ENCODE assay signal across 24 cellular contexts in genomic region chr4:2953496-2953895, GRCh38. TPM values are rescaled to one million over a fixed set of nuclear protein-coding genes. Genes with fewer than 3 reads are reported as not detected.
DNase-seq lines count a peak whose midpoint lies in the region; ATAC-seq, FAIRE-seq and TF ChIP-seq lines count a peak whose summit lies in the region.
"Had no signal": no experiment of that assay in that cellular context is flagged by ENCODE, and none has a peak within 500 bp of the region (broad histone marks: within the 10 kb centered on the region; RNA-seq: fewer than 3 reads in every experiment).

No MANE protein-coding gene starts in this region.

- TF ChIP-seq CTCF in GM12878 (IDR thresholded peaks at IDR 0.05 in 2 of 3, conservative IDR thresholded peaks at IDR 0.05 in 1 of 3; ENCODE audit: control insufficient read depth in 2 of 3, extremely low read depth in 1 of 3, insufficient read depth in 1 of 3, low read depth in 3 of 3, low read length in 3 of 3) (no peak), psoas muscle (IDR thresholded peaks at IDR 0.05) (no peak), foreskin fibroblast (IDR thresholded peaks at IDR 0.05; ENCODE audit: low read depth, low read length) (no peak)

- no peak for TF ChIP-seq EP300 in GM12878 (IDR thresholded peaks at IDR 0.05; ENCODE audit: borderline replicate concordance in 1 of 2, control insufficient read depth in 1 of 2, low read depth in 2 of 2, low read length in 2 of 2)

- no peaks in the 10 kb centered on the region for H3K27me3 Mint-ChIP-seq in activated naive CD4-positive, alpha-beta T cell treated with anti-CD3 and anti-CD28 coated beads, Interleukin-2, amount 50 U/mL, for 24 hours
- no peaks in the 10 kb centered on the region for H3K27me3 Mint-ChIP-seq in T-helper 17 cell

- in situ Hi-C loops in GM12878 (cut with MboI) = no loop called here

- no peak overlapping the region for H3K23ac ChIP-seq in trophoblast cell (ENCODE audit: low read length)

- CTCF ChIA-PET in GM12878 (lab: Yijun Ruan, JAX) = interaction anchor here (0.5 to 3.9 kb wide), 20 partner anchors 9 to 418 kb away, joined by 3 to 62 read pairs (median 4); partner anchors contain the start of genes GRK4, NOP14 and TNIP2

- H3K27ac ChIP-seq in GM12878 (ENCODE audit: control insufficient read depth, insufficient read depth) = peak overlapping the region; percentile 78
- no peak overlapping the region for H3K27ac ChIP-seq in trophoblast cell (ENCODE audit: low read depth, low read length)
- H3K27ac ChIP-seq in psoas muscle = no peak overlapping the region
- H3K27ac ChIP-seq: esophagus squamous epithelium, prostate gland had no signal

- H3K14ac ChIP-seq in trophoblast cell (ENCODE audit: low read length) = no peak overlapping the region

- no peak for TF ChIP-seq RAD21 in GM12878 (IDR thresholded peaks at IDR 0.05; ENCODE audit: insufficient read depth, low read depth, low read length)

- no peak for ATAC-seq in T-helper 17 cell
- no peak for ATAC-seq in GM12878
- no peak for ATAC-seq in GM21526 (IDR thresholded peaks at IDR 0.05; ENCODE audit: low FRiP score, unreplicated experiment)
- ATAC-seq in psoas muscle = no peak

- no peak for DNase-seq in activated naive CD4-positive, alpha-beta T cell treated with Interleukin-2 at 50 U/mL for 16 hours
- DNase-seq in T-helper 17 cell (no peak), GM12878 (ENCODE audit: low read depth, low spot score) (no peak), trophoblast cell (no peak), psoas muscle (no peak), foreskin fibroblast (no peak)
- DNase-seq: activated CD4-positive, alpha-beta T cell treated with anti-CD3 and anti-CD28 coated beads, Interleukin-2, amount 50 U/mL, for 48 hours; activated effector memory CD4-positive, alpha-beta T cell treated with Interleukin-2 at 50 U/mL for 16 hours; DMS79; esophagus squamous epithelium; midbrain; MM.1S; NCI-H1436; NCI-H2171 treated with DMSO at 0.1 percent for 48 hours; NCI-H526 treated with DMSO at 0.1 percent for 48 hours; stimulated activated CD4-positive, alpha-beta T cell treated with anti-CD3 and anti-CD28 coated beads, Interleukin-2, amount 100 ng/mL, for 24 hours; upper lobe of left lung had no signal

- H3K4me3 ChIP-seq in GM12878 (no peak overlapping the region), trophoblast cell (ENCODE audit: low read depth, low read length) (no peak overlapping the region), psoas muscle (no peak overlapping the region), foreskin fibroblast (ENCODE audit: low read depth in 1 of 2, low read length in 2 of 2) (no peak overlapping the region)
- H3K4me3 ChIP-seq: esophagus squamous epithelium, K562, prostate gland, skin epidermis, upper lobe of left lung had no signal

- POLR2A ChIA-PET in GM12878 (lab: Charles Lee) = interaction anchor here (0.6 to 1.9 kb wide), 7 partner anchors 9 to 551 kb away, joined by 3 to 20 read pairs (median 4); no protein-coding TSS in a partner anchor

- H3K4me1 ChIP-seq in GM12878 (ENCODE audit: control insufficient read depth, insufficient read depth, low read length) (peaks cover 32% of the 10 kb centered on the region), trophoblast cell (ENCODE audit: control insufficient read depth in 1 of 2, insufficient read depth in 2 of 2, low read length in 2 of 2) (peaks cover 0 to 2% of the 10 kb centered on the region in 2 experiments), psoas muscle (peaks cover 11% of the 10 kb centered on the region)
- H3K4me1 ChIP-seq: esophagus squamous epithelium, prostate gland had no signal

- H4K8ac ChIP-seq in trophoblast cell (ENCODE audit: low read depth, low read length) = no peak overlapping the region

- H2BK120ac ChIP-seq in trophoblast cell (ENCODE audit: insufficient read depth, low read length, poor library complexity) = no peak overlapping the region

- H3K4me2 ChIP-seq in GM12878 (ENCODE audit: control insufficient read depth, insufficient read depth) (no peak overlapping the region), trophoblast cell (ENCODE audit: low read length) (no peak overlapping the region)

- H3K9ac ChIP-seq in GM12878 (ENCODE audit: control insufficient read depth, insufficient read depth, low read length) = no peak overlapping the region
- H3K9ac ChIP-seq in trophoblast cell (ENCODE audit: low read length) = peak overlapping the region; percentile 23

- 75% methylated on average over 6 of the region's 6 CpGs for WGBS in GM12878 (ENCODE audit: insufficient coverage, insufficient replicate concordance, low lambda C conversion rate, missing lambda C conversion rate)
- no CpG with 5 or more reads among the region's 6 CpGs for WGBS in trophoblast cell (ENCODE audit: extremely low coverage, insufficient coverage, insufficient read length)
- 48 to 65% (median 61%) methylated on average over 6 of the region's 6 CpGs for WGBS in psoas muscle, 3 donors

- H2AFZ ChIP-seq in GM12878 (ENCODE audit: control insufficient read depth, low read depth, low read length) (no peak overlapping the region), trophoblast cell (ENCODE audit: insufficient read depth, low read length, poor library complexity) (no peak overlapping the region)

- no peak for FAIRE-seq in GM12878 (lab: Jason Lieb, UNC)
- FAIRE-seq: astrocyte, K562 had no signal

- peak overlapping the region; percentile 82 for H3K4me3 Mint-ChIP-seq in activated naive CD4-positive, alpha-beta T cell treated with anti-CD3 and anti-CD28 coated beads, Interleukin-2, amount 50 U/mL, for 24 hours
- H3K4me3 Mint-ChIP-seq in T-helper 17 cell = peak overlapping the region; percentile 49
- H3K4me3 Mint-ChIP-seq: neural crest cell had no signal

- no peak overlapping the region for H4K12ac ChIP-seq in trophoblast cell (ENCODE audit: low read depth, low read length)

- H2BK12ac ChIP-seq in trophoblast cell (ENCODE audit: low read length) = no peak overlapping the region

- H3K79me1 ChIP-seq in trophoblast cell (ENCODE audit: low read length) = no peaks in the 10 kb centered on the region

- H3K27me3 ChIP-seq in GM12878 (replicated peaks in 1 of 2; ENCODE audit: control insufficient read depth in 2 of 2, insufficient read depth in 2 of 2, low read length in 1 of 2) (no peaks in the 10 kb centered on the region), trophoblast cell (ENCODE audit: insufficient read depth, low read length) (no peaks in the 10 kb centered on the region), psoas muscle (ENCODE audit: insufficient read depth in 3 of 3, low read length in 2 of 3) (no peaks in the 10 kb centered on the region)
- H3K27me3 ChIP-seq: esophagus squamous epithelium, upper lobe of left lung had no signal

- H3K18ac ChIP-seq in trophoblast cell (ENCODE audit: low read length) = no peak overlapping the region

- RAD21 ChIA-PET in GM12878 (lab: Charles Lee; ENCODE audit: unreplicated experiment) = interaction anchor here (0.6 to 2.4 kb wide), 11 partner anchors 9 to 734 kb away, joined by 3 to 52 read pairs (median 5); partner anchors contain the start of genes GRK4 and NOP14

- intact Hi-C loops in GM12878 (cut with micrococcal nuclease; ENCODE audit: unreplicated experiment) (no loop called here), psoas muscle (cut with DNase I) (no loop called here)

- no peaks in the 10 kb centered on the region for H3K9me3 Mint-ChIP-seq in activated naive CD4-positive, alpha-beta T cell treated with anti-CD3 and anti-CD28 coated beads, Interleukin-2, amount 50 U/mL, for 24 hours
- H3K9me3 Mint-ChIP-seq: neural crest cell had no signal

- H2AK5ac ChIP-seq in trophoblast cell (ENCODE audit: low read length) = no peak overlapping the region

- H3K4ac ChIP-seq in trophoblast cell (ENCODE audit: low read depth, low read length) = no peak overlapping the region

- H3K36me3 ChIP-seq in GM12878 (ENCODE audit: control insufficient read depth in 2 of 2, insufficient read depth in 2 of 2, low read length in 1 of 2) (peaks cover 34 to 56% of the 10 kb centered on the region in 2 experiments), trophoblast cell (ENCODE audit: control insufficient read depth in 1 of 2, insufficient read depth in 2 of 2, low read length in 2 of 2) (peaks cover 55 to 62% of the 10 kb centered on the region in 2 experiments), psoas muscle (ENCODE audit: insufficient read depth in 1 of 2, low read depth in 1 of 2) (peaks cover 16 to 91% of the 10 kb centered on the region in 2 donors)

- H3K79me2 ChIP-seq in GM12878 (ENCODE audit: control insufficient read depth, insufficient read depth, low read length) = peaks cover 31% of the 10 kb centered on the region
- H3K79me2 ChIP-seq in trophoblast cell (ENCODE audit: control insufficient read depth, insufficient read depth, low read length, poor library complexity) = no peaks in the 10 kb centered on the region

- peaks cover 25% of the 10 kb centered on the region for H3K36me3 Mint-ChIP-seq in activated naive CD4-positive, alpha-beta T cell treated with anti-CD3 and anti-CD28 coated beads, Interleukin-2, amount 50 U/mL, for 24 hours
- H3K36me3 Mint-ChIP-seq in T-helper 17 cell (ENCODE audit: low read depth) = peaks cover 14% of the 10 kb centered on the region

- no TSS peak for BruUV-seq in GM12878 (replicated peaks; lab: Mats Ljungman, UMichigan)

- TF ChIP-seq POLR2A in GM12878 (IDR thresholded peaks at IDR 0.05; ENCODE audit: low read depth, low read length) = no peak

- H4K20me1 ChIP-seq in GM12878 (ENCODE audit: control insufficient read depth, insufficient read depth) = peaks cover 2% of the 10 kb centered on the region; the same call in 1 of the 2 replicates

- H4K91ac ChIP-seq in trophoblast cell (ENCODE audit: low read depth, low read length) = no peak overlapping the region

- peaks cover 54% of the 10 kb centered on the region for H3K4me1 Mint-ChIP-seq in activated naive CD4-positive, alpha-beta T cell treated with anti-CD3 and anti-CD28 coated beads, Interleukin-2, amount 50 U/mL, for 24 hours
- H3K4me1 Mint-ChIP-seq in T-helper 17 cell = peaks cover 25% of the 10 kb centered on the region

- peak overlapping the region; percentile 97 for H3K27ac Mint-ChIP-seq in activated naive CD4-positive, alpha-beta T cell treated with anti-CD3 and anti-CD28 coated beads, Interleukin-2, amount 50 U/mL, for 24 hours
- peak overlapping the region; percentile 91 for H3K27ac Mint-ChIP-seq in T-helper 17 cell

- SMC1A ChIA-PET in GM12878 (lab: Charles Lee; ENCODE audit: uncharacterized antibody, unreplicated experiment) = interaction anchor here (1.0 to 9.4 kb wide), 15 partner anchors 9 to 208 kb away, joined by 3 to 65 read pairs (median 4); no protein-coding TSS in a partner anchor

- H3K9me3 ChIP-seq in T-helper 17 cell (ENCODE audit: control insufficient read depth, low read length, poor library complexity, severe bottlenecking) = no peaks in the 10 kb centered on the region
- no peaks in the 10 kb centered on the region; the same call in 2 of the 3 replicates for H3K9me3 ChIP-seq in GM12878 (replicated peaks; ENCODE audit: control insufficient read depth, insufficient read depth, low read length)
- H3K9me3 ChIP-seq in trophoblast cell (ENCODE audit: insufficient read depth, low read depth, low read length) = peaks cover 5% of the 10 kb centered on the region
- H3K9me3 ChIP-seq in psoas muscle = no peaks in the 10 kb centered on the region
- H3K9me3 ChIP-seq: esophagus squamous epithelium, prostate gland, upper lobe of left lung had no signal

- no peak overlapping the region for H2BK5ac ChIP-seq in trophoblast cell (ENCODE audit: low read depth, low read length, poor library complexity)

RNA-seq across cellular contexts. Expression of gene NOP14, which starts 9.7 kb away (rescaled TPM):
- total RNA-seq in T-helper 17 cell (10 to 100 TPM; 32.8 to 34.0 TPM), GM12878 (2014; rRNA removed) (40.3 and 42.1 TPM in 2 replicates), GM12878 (2014; rRNA removed; fragmentation: Illumina TruSeq; extraction: Trizol) (52.5 and 57.3 TPM in 2 replicates), GM12878 (2021) (74.3 and 80.6 TPM in 2 replicates), psoas muscle (10 to 100 TPM; 28.0 to 45.1 (median 43.9) TPM)
- total RNA-seq in GM12878 (2013; cell fraction: nucleolus; rRNA removed) = 30.0 and 34.7 TPM in 2 replicates
- polyA plus RNA-seq in GM12878 (2011; ENCODE audit: low read depth) = 26.2 TPM
- polyA plus RNA-seq in GM12878 (2011; rRNA removed) (17.2 and 18.8 TPM in 2 replicates), GM12878 (2014; fragmentation: Illumina TruSeq; extraction: Trizol) (64.9 and 65.2 TPM in 2 replicates), GM12878 (2014; fragmentation: Nextera tagmentation; extraction: Ambion mirVana) (10 to 100 TPM; 13.8 to 24.7 TPM), GM12878 (2014; rRNA removed) (31.6 and 36.4 TPM in 2 replicates), GM12878 (2016; fragmentation: Nextera tagmentation; extraction: Ambion mirVana) (10 to 100 TPM; 74.5 to 76.6 TPM), psoas muscle (10 to 100 TPM; 24.7 to 48.1 (median 45.0) TPM)
- 13.0 and 14.4 TPM in 2 replicates for polyA plus RNA-seq in GM12878 (2011; cell fraction: cytosol; rRNA removed)
- polyA plus RNA-seq in GM12878 (2011; cell fraction: nucleus; rRNA removed) = 20.7 and 30.4 TPM in 2 replicates
- 33.0 and 35.7 TPM in 2 replicates for polyA plus RNA-seq in GM12878 (2012)
- 14.1 and 15.1 TPM in 2 replicates for polyA minus RNA-seq in GM12878 (2011; rRNA and poly(A)+ RNA removed)
- 15.6 and 17.3 TPM in 2 replicates for polyA minus RNA-seq in GM12878 (2011; cell fraction: cytosol; rRNA and poly(A)+ RNA removed)
- 6.8 and 11.3 TPM in 2 replicates for polyA minus RNA-seq in GM12878 (2011; cell fraction: nucleus; rRNA and poly(A)+ RNA removed)
- 30.9 and 32.6 TPM in 2 replicates for polyA plus RNA-seq in trophoblast cell (2013)

RNA-seq across cellular contexts. Expression of gene GRK4, which starts 9.9 kb away (rescaled TPM):
- total RNA-seq in T-helper 17 cell (1 to 10 TPM; 1.7 to 3.6 TPM), GM12878 (2014; rRNA removed) (2.3 and 2.5 TPM in 2 replicates), GM12878 (2014; rRNA removed; fragmentation: Illumina TruSeq; extraction: Trizol) (2.4 and 2.9 TPM in 2 replicates), GM12878 (2021) (3.0 and 3.6 TPM in 2 replicates), psoas muscle (1 to 10 TPM; 5.9 to 7.9 (median 6.9) TPM)
- total RNA-seq in GM12878 (2013; cell fraction: nucleolus; rRNA removed) = 1.9 and 2.9 TPM in 2 replicates
- 0.94 TPM for polyA plus RNA-seq in GM12878 (2011; ENCODE audit: low read depth)
- polyA plus RNA-seq in GM12878 (2011; rRNA removed) (1.3 and 1.5 TPM in 2 replicates), GM12878 (2014; fragmentation: Illumina TruSeq; extraction: Trizol) (2.3 TPM in 2 replicates), GM12878 (2014; fragmentation: Nextera tagmentation; extraction: Ambion mirVana) (1 to 10 TPM; 1.1 to 1.6 TPM), GM12878 (2014; rRNA removed) (2.9 and 3.0 TPM in 2 replicates), GM12878 (2016; fragmentation: Nextera tagmentation; extraction: Ambion mirVana) (1 to 10 TPM; 3.4 to 4.0 TPM), psoas muscle (1 to 10 TPM; 5.8 to 9.2 (median 6.6) TPM)
- 0.70 and 1.1 TPM in 2 replicates for polyA plus RNA-seq in GM12878 (2011; cell fraction: cytosol; rRNA removed)
- 0.72 and 1.1 TPM in 2 replicates for polyA plus RNA-seq in GM12878 (2011; cell fraction: nucleus; rRNA removed)
- 2.6 and 2.7 TPM in 2 replicates for polyA plus RNA-seq in GM12878 (2012)
- 0.72 and 1.2 TPM in 2 replicates for polyA minus RNA-seq in GM12878 (2011; rRNA and poly(A)+ RNA removed)
- 0.83 and 1.1 TPM in 2 replicates for polyA minus RNA-seq in GM12878 (2011; cell fraction: cytosol; rRNA and poly(A)+ RNA removed)
- polyA minus RNA-seq in GM12878 (2011; cell fraction: nucleus; rRNA and poly(A)+ RNA removed) = 0.36 and 1.1 TPM in 2 replicates
- polyA plus RNA-seq in trophoblast cell (2013) = 1.5 and 1.6 TPM in 2 replicates
